Comparison of ENCODE assay signal across 8 cellular contexts in the genomic region with DNA sequence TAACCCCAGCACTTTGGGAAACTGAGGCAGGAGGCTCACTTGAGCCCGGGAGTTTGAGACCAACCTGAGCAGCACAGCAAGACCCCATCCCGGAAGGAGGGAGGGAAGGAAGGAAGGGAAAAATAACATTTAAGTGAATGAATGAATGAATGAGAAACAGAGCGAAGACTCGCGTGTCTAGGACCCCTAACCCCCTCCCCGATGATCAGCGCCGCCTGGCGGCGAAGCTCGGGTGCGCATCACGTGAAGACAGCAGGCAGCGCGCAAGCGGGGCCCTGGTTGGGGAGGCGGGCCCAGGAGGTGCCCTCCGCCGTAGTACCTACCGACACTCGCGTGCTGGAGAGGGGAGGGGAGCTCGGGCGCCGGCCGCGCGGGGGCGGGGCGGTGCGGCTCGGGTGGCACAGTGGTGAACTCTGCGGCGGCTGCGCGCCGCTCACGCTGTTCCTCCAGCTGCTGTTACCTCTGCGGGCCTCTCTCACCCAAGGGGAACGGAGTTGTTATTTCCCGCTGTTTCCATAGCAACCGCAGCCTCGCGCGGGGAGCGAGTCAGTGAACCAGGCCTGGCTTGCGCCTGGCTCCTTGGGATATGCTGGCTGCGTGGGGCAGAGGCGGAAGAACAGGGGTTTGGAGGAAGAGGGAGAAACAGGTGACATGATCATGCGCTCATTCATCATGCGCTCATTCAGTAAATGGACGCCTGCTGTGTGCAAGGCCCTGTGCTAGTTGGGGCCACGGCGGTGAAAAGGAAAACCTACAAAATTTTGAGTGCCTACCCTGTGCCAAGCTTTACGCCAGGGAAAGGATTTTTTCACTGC. TPM values are rescaled to one million over a fixed set of nuclear protein-coding genes. Genes with fewer than 3 reads are reported as not detected.
A peak's percentile ranks its signal among the peaks of the same experiment; 100 is the strongest.
DNase-seq lines count a peak whose midpoint lies in the region; ATAC-seq, FAIRE-seq and TF ChIP-seq lines count a peak whose summit lies in the region.

No MANE protein-coding gene starts in this region.

- TF ChIP-seq POLR2A in IMR-90 (IDR thresholded peaks at IDR 0.05; ENCODE audit: low read depth, low read length) = no peak

- H3K4ac ChIP-seq in IMR-90 (ENCODE audit: low read depth, low read length) = no peak overlapping the region

- no peaks in the 10 kb centered on the region for H3K79me1 ChIP-seq in IMR-90 (ENCODE audit: low read depth in 1 of 2, low read length in 2 of 2)

- H3K9me3 ChIP-seq in IMR-90 (ENCODE audit: control insufficient read depth, insufficient read depth, low read length) = no peaks in the 10 kb centered on the region
- no peaks in the 10 kb centered on the region for H3K9me3 ChIP-seq in OCI-LY7 (ENCODE audit: low read length)
- H3K9me3 ChIP-seq in mucosa of stomach (ENCODE audit: control insufficient read depth, low read length) = no peaks in the 10 kb centered on the region

- POLR2A ChIA-PET in IMR-90 (lab: Charles Lee; ENCODE audit: unreplicated experiment) (no interaction called here), OCI-LY7 (lab: Charles Lee) (no interaction called here)

- peak overlapping the region; percentile 94 for H2AFZ ChIP-seq in IMR-90 (replicated peaks; ENCODE audit: low read length, poor library complexity)
- H2AFZ ChIP-seq in OCI-LY7 (ENCODE audit: low read length) = peak overlapping the region; percentile 61

- TF ChIP-seq CTCF in D721Med (IDR thresholded peaks at IDR 0.05; ENCODE audit: insufficient read depth, missing control alignments) (peak; percentile 56), IMR-90 (conservative IDR thresholded peaks at IDR 0.05; ENCODE audit: low read depth, low read length) (peak; percentile 65), OCI-LY7 (conservative IDR thresholded peaks at IDR 0.05; ENCODE audit: low read length) (peak; percentile 47; the same call in 1 of the 2 replicates)

- no peak overlapping the region for H4K91ac ChIP-seq in IMR-90 (ENCODE audit: insufficient read depth, low read depth, low read length)

- intact Hi-C loops in IMR-90 (cut with micrococcal nuclease) (loop anchor here (1.0 kb wide), 1 partner anchor 26 kb away; no protein-coding TSS in a partner anchor), OCI-LY7 (cut with micrococcal nuclease; ENCODE audit: unreplicated experiment) (no loop called here)

- no peak overlapping the region; the same call in 1 of the 2 replicates for H3K23ac ChIP-seq in IMR-90 (ENCODE audit: low read depth, low read length)

- no peak overlapping the region for H3K14ac ChIP-seq in IMR-90 (replicated peaks; ENCODE audit: low read depth, low read length)

- FAIRE-seq in D721Med (lab: Jason Lieb, UNC) = no peak

- peaks cover 4% of the 10 kb centered on the region; the same call in 1 of the 2 replicates for H3K4me1 ChIP-seq in IMR-90 (ENCODE audit: control insufficient read depth, insufficient read depth, low read length)
- peaks cover 4% of the 10 kb centered on the region for H3K4me1 ChIP-seq in OCI-LY7 (ENCODE audit: insufficient read depth, low read length, poor library complexity, severe bottlenecking)
- peaks cover 7% of the 10 kb centered on the region for H3K4me1 ChIP-seq in mucosa of stomach (ENCODE audit: control insufficient read depth, insufficient read depth, low read length)

- H4K5ac ChIP-seq in IMR-90 (ENCODE audit: low read depth, low read length) = no peak overlapping the region

- H3K27ac ChIP-seq in IMR-90 (ENCODE audit: insufficient read depth, low read length) (no peak overlapping the region), OCI-LY7 (ENCODE audit: low read depth, low read length, poor library complexity, severe bottlenecking) (no peak overlapping the region)

- DNase-seq in D721Med (ENCODE audit: insufficient read length, low spot score) (peak; percentile 29), IMR-90 (peak; percentile 65), OCI-LY7 (ENCODE audit: low spot score) (peak; percentile 45), activated T-cell treated with anti-CD3 and anti-CD28 coated beads for 48 hours (ENCODE audit: low read depth) (peak; percentile 84)
- DNase-seq in stimulated activated CD8-positive, alpha-beta memory T cell treated with anti-CD3 and anti-CD28 coated beads, Interleukin-4, amount 100 ng/mL, for 4 hours (ENCODE audit: low read depth in 2 of 2, low spot score in 1 of 2) = peak; percentile 50 to 52

- no peak overlapping the region for H2BK120ac ChIP-seq in IMR-90 (ENCODE audit: low read depth, low read length)

- H3K4me2 ChIP-seq in IMR-90 (ENCODE audit: low read depth, low read length) (peak overlapping the region; percentile 73), OCI-LY7 (ENCODE audit: low read length) (peak overlapping the region; percentile 50; the same call in 1 of the 2 replicates)

- no peak overlapping the region for H2BK15ac ChIP-seq in IMR-90 (ENCODE audit: low read depth, low read length)

- H3K9me1 ChIP-seq in IMR-90 (ENCODE audit: insufficient read depth, low read length) = no peaks in the 10 kb centered on the region

- no peak overlapping the region for H3K9ac ChIP-seq in IMR-90 (ENCODE audit: low read depth, low read length)
- peak overlapping the region; percentile 30 for H3K9ac ChIP-seq in mucosa of stomach (ENCODE audit: low read length)

- in situ Hi-C loops in IMR-90 (cut with MboI; ENCODE audit: low sequenced_read_pairs) = no loop called here

- H3K56ac ChIP-seq in IMR-90 (ENCODE audit: extremely low read depth, insufficient read depth, low read length) = no peak overlapping the region

- H3K4me3 ChIP-seq in IMR-90 (ENCODE audit: insufficient read depth, low read depth, low read length) (peak overlapping the region; percentile 43), OCI-LY7 (ENCODE audit: low read depth, low read length, poor library complexity, severe bottlenecking) (peak overlapping the region; percentile 5), mucosa of stomach (ENCODE audit: low read length) (peak overlapping the region; percentile 53)

- 6% methylated on average over 23 of the region's 55 CpGs; no CpG with 5 or more reads in 1 of the 2 experiments for WGBS in IMR-90 (ENCODE audit: extremely low coverage in 2 of 2, insufficient read length in 1 of 2), 2 experiments

- H3K27me3 ChIP-seq in IMR-90 (ENCODE audit: control insufficient read depth, insufficient read depth, low read length) = peaks cover 18% of the 10 kb centered on the region
- no peaks in the 10 kb centered on the region for H3K27me3 ChIP-seq in mucosa of stomach (ENCODE audit: control insufficient read depth, insufficient read depth, low read length)

- H2AK9ac ChIP-seq in IMR-90 (replicated peaks; ENCODE audit: low read depth, low read length, poor library complexity) = no peak overlapping the region

- BruUV-seq in IMR-90 (replicated peaks; lab: Mats Ljungman, UMichigan) = no TSS peak
- BruUV-seq in OCI-LY7 (replicated peaks; lab: Mats Ljungman, UMichigan) = no TSS peak

- dilution Hi-C loops in IMR-90 (cut with HindIII; ENCODE audit: low sequenced_read_pairs, unreplicated experiment) = no loop called here

- H4K20me1 ChIP-seq in IMR-90 (ENCODE audit: insufficient read depth, low read length) (no peaks in the 10 kb centered on the region), OCI-LY7 (ENCODE audit: insufficient read depth, low read length) (no peaks in the 10 kb centered on the region)

- peak; percentile 81 for ATAC-seq in GM21529 (IDR thresholded peaks at IDR 0.05; ENCODE audit: unreplicated experiment)
- ATAC-seq in IMR-90 (ENCODE audit: low read depth) = peak; percentile 90
- ATAC-seq in esophagus mucosa = peak; percentile 89

- CTCF ChIA-PET in IMR-90 (lab: Yijun Ruan, JAX) = interaction anchor here (0.9 to 1.2 kb wide), 3 partner anchors 29 to 76 kb away, joined by 3 to 5 read pairs (median 4); no protein-coding TSS in a partner anchor
- CTCF ChIA-PET in OCI-LY7 (lab: Charles Lee; ENCODE audit: unreplicated experiment) = no interaction called here

- no peaks in the 10 kb centered on the region for H3K9me2 ChIP-seq in OCI-LY7 (ENCODE audit: insufficient read depth, low read length)

- no peaks in the 10 kb centered on the region for H3K79me2 ChIP-seq in OCI-LY7 (ENCODE audit: insufficient read depth, low read depth, low read length)

- H3K18ac ChIP-seq in IMR-90 (ENCODE audit: low read depth, low read length) = no peak overlapping the region

- no peak overlapping the region for H2BK20ac ChIP-seq in IMR-90 (ENCODE audit: low read depth, low read length)

- H3K36me3 ChIP-seq in IMR-90 (ENCODE audit: control insufficient read depth, insufficient read depth, low read length) (no peaks in the 10 kb centered on the region), OCI-LY7 (ENCODE audit: insufficient read depth, low read length) (no peaks in the 10 kb centered on the region), mucosa of stomach (ENCODE audit: control insufficient read depth, insufficient read depth, low read length) (no peaks in the 10 kb centered on the region)

- H4K8ac ChIP-seq in IMR-90 (ENCODE audit: low read depth in 2 of 2, low read length in 2 of 2) = no peak overlapping the region

- peak; percentile 23; the same call in 1 of the 2 replicates for TF ChIP-seq RAD21 in IMR-90 (IDR thresholded peaks at IDR 0.05; ENCODE audit: low read length)

- no peak overlapping the region for H2BK5ac ChIP-seq in IMR-90 (ENCODE audit: low read depth, low read length, poor library complexity, severe bottlenecking)

- no peak overlapping the region for H2AK5ac ChIP-seq in IMR-90 (ENCODE audit: low read depth, low read length)

TF ChIP-seq in IMR-90, 13 proteins besides CTCF, POLR2A, EP300 and RAD21 (continues in another document):
- no peak for TF ChIP-seq NFE2L2 (IDR thresholded peaks at IDR 0.05; ENCODE audit: low read depth, low read length)
- TF ChIP-seq, protein P1, sequence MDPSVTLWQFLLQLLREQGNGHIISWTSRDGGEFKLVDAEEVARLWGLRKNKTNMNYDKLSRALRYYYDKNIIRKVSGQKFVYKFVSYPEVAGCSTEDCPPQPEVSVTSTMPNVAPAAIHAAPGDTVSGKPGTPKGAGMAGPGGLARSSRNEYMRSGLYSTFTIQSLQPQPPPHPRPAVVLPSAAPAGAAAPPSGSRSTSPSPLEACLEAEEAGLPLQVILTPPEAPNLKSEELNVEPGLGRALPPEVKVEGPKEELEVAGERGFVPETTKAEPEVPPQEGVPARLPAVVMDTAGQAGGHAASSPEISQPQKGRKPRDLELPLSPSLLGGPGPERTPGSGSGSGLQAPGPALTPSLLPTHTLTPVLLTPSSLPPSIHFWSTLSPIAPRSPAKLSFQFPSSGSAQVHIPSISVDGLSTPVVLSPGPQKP (IDR thresholded peaks at IDR 0.05; ENCODE audit: borderline replicate concordance, low read depth, low read length) = no peak

RNA-seq across cellular contexts. Expression of a gene that starts 2.0 kb away (rescaled TPM):
- total RNA-seq in IMR-90 (2012; rRNA removed) (not detected in 2 replicates), OCI-LY7 (2022) (not detected in 2 replicates), esophagus mucosa (not detected)
- polyA plus RNA-seq in IMR-90 (2012; rRNA removed) = not detected in 2 replicates
- not detected in 2 replicates for polyA plus RNA-seq in IMR-90 (2012; cell fraction: cytosol; rRNA removed)
- polyA plus RNA-seq in IMR-90 (2012; cell fraction: nucleus; rRNA removed; ENCODE audit: low replicate concordance) = not detected in 2 replicates
- total RNA-seq in OCI-LY7 (2014; rRNA removed; shearing (Covaris generic)) = 0.06 and 0.15 TPM in 2 replicates

RNA-seq across cellular contexts. Expression of a gene that starts 42.9 kb away (rescaled TPM):
- total RNA-seq in IMR-90 (2012; rRNA removed) = 8.8 and 16.9 TPM in 2 replicates
- 8.7 and 11.1 TPM in 2 replicates for polyA plus RNA-seq in IMR-90 (2012; rRNA removed)
- 3.1 and 4.6 TPM in 2 replicates for polyA plus RNA-seq in IMR-90 (2012; cell fraction: cytosol; rRNA removed)
- polyA plus RNA-seq in IMR-90 (2012; cell fraction: nucleus; rRNA removed; ENCODE audit: low replicate concordance) = 8.2 and 13.5 TPM in 2 replicates
- not detected in 2 replicates for total RNA-seq in OCI-LY7 (2014; rRNA removed; shearing (Covaris generic))
- 0.97 and 1.3 TPM in 2 replicates for total RNA-seq in OCI-LY7 (2022)
- total RNA-seq in esophagus mucosa = 15.2 TPM

Comparison
In these comparisons a context has a peak if more than half of its experiments do, and no peak if none do; other contexts are left out.
1. DNase-seq: peak in every context shown above with its lines; median percentile 84 in activated T-cell treated with anti-CD3 and anti-CD28 coated beads for 48 hours; 65 in IMR-90; 51 in stimulated activated CD8-positive, alpha-beta memory T cell treated with anti-CD3 and anti-CD28 coated beads, Interleukin-4, amount 100 ng/mL, for 4 hours; 45 in OCI-LY7; 29 in D721Med.